Comparison of ENCODE assay signal across 13 cellular contexts in the genomic region with DNA sequence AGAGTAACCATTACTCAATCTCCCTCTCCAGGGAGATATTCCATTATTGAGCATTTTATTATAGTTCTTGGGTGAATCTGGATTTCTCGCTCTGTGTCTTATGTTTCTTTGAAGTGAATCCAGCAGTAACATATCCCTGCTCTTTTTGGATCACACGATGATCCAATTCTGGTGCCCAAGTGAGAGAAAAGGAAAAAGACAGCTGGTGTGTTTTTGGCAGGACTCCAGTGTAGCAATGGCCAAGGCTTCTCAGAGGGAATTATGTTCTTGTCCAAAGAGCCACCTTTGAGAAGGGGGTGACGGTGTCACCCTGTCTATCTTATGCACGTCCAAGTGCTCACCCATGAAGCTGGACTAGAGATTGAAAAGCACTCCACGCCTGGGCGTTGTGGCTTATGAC.
DNase-seq lines count a peak whose midpoint lies in the region; ATAC-seq, FAIRE-seq and TF ChIP-seq lines count a peak whose summit lies in the region.
"Had no signal": no experiment of that assay in that cellular context is flagged by ENCODE, and none has a peak within 500 bp of the region (broad histone marks: within the 10 kb centered on the region; RNA-seq: fewer than 3 reads in every experiment).

No MANE protein-coding gene starts in this region.

- WGBS in A549 (ENCODE audit: missing lambda C conversion rate), result 97% methylated on average over 6 of the region's 6 CpGs

- ATAC-seq in A549, result no peak
- no peak for ATAC-seq in Panc1
- no peak for ATAC-seq in activated CD4-positive, CD25-positive, alpha-beta regulatory T cell treated with anti-CD3 and anti-CD28 coated beads, Interleukin-2, amount 50 U/mL, for 24 hours

- no TSS peak for BruUV-seq in Panc1 (replicated peaks; lab: Mats Ljungman, UMichigan)

- TF ChIP-seq CTCF in A549 (IDR thresholded peaks at IDR 0.05), result no peak
- TF ChIP-seq CTCF in Panc1 (IDR thresholded peaks at IDR 0.05), result no peak
- no peak for TF ChIP-seq CTCF in mesothelial cell of epicardium (IDR thresholded peaks at IDR 0.05; ENCODE audit: unreplicated experiment)
- TF ChIP-seq CTCF in osteocyte (IDR thresholded peaks at IDR 0.05), result no peak

- H3K4me1 ChIP-seq in A549 (peaks cover 47% of the 10 kb centered on the region), Panc1 (ENCODE audit: control insufficient read depth, insufficient read depth, low read length) (peaks cover 22% of the 10 kb centered on the region)

- TF ChIP-seq POLR2A in A549 (IDR thresholded peaks at IDR 0.05; ENCODE audit: low read length), result no peak

- H3K36me3 ChIP-seq in Panc1 (ENCODE audit: control insufficient read depth, insufficient read depth, low read length), result no peaks in the 10 kb centered on the region

- no peak overlapping the region for H3K4me3 Mint-ChIP-seq in mesothelial cell of epicardium
- no peak overlapping the region for H3K4me3 Mint-ChIP-seq in osteocyte (ENCODE audit: unreplicated experiment)
- H3K4me3 Mint-ChIP-seq: activated naive CD4-positive, alpha-beta T cell treated with anti-CD3 and anti-CD28 coated beads, Interleukin-2, amount 50 U/mL, for 24 hours had no signal

- CTCF ChIA-PET in A549 (lab: Yijun Ruan, JAX) (interaction anchor here (1.1 to 1.5 kb wide), 4 partner anchors 10 to 191 kb away, joined by 3 to 4 read pairs (median 4); no protein-coding TSS in a partner anchor), Panc1 (lab: Charles Lee) (no interaction called here)

- no peak overlapping the region for H3K4me2 ChIP-seq in A549

- DNase-seq in A549 (ENCODE audit: low read depth in 1 of 2, low spot score in 1 of 2) (no peak), G401 (ENCODE audit: low spot score) (peak; percentile 93), Panc1 (ENCODE audit: low read depth, low spot score) (no peak), mesothelial cell of epicardium (ENCODE audit: low spot score in 2 of 2, unreplicated experiment in 2 of 2) (no peak), osteocyte (ENCODE audit: extremely low spot score, unreplicated experiment) (no peak), pons (ENCODE audit: low spot score) (no peak), NCI-H1930 (lab: John Stamatoyannopoulos, UW) (no peak)
- DNase-seq: effector CD4-positive, alpha-beta T cell; NCI-H526 treated with DMSO at 0.1 percent for 48 hours; nucleus accumbens; stimulated activated CD4-positive, alpha-beta T cell treated with anti-CD3 and anti-CD28 coated beads, Interleukin-12 subunit alpha, Interleukin-12 subunit beta, amount 100 ng/mL, for 4 hours had no signal

- H3K27ac ChIP-seq in A549 (peak overlapping the region; percentile 95 to 97; a peak in 5 of 6 replicates), Panc1 (ENCODE audit: low read length) (peak overlapping the region; percentile 87)

- intact Hi-C loops in Panc1 (cut with micrococcal nuclease; ENCODE audit: unreplicated experiment), result no loop called here

- POLR2A ChIA-PET in A549 (lab: Yijun Ruan, JAX) (interaction anchor here (1.0 kb wide), 1 partner anchor 140 kb away, joined by 3 read pairs; the partner anchor contains the start of gene ERRFI1), Panc1 (lab: Charles Lee) (no interaction called here)

- H3K27ac Mint-ChIP-seq in mesothelial cell of epicardium, result peak overlapping the region; percentile 17
- H3K27ac Mint-ChIP-seq in osteocyte (ENCODE audit: unreplicated experiment), result no peak overlapping the region

- H3K9me3 ChIP-seq in A549, result no peaks in the 10 kb centered on the region
- H3K9me3 ChIP-seq in Panc1 (ENCODE audit: control insufficient read depth, insufficient read depth, low read depth, low read length), result no peaks in the 10 kb centered on the region

- FAIRE-seq in A549 (lab: Jason Lieb, UNC), result no peak

- peaks cover 30% of the 10 kb centered on the region for H3K4me1 Mint-ChIP-seq in mesothelial cell of epicardium
- H3K4me1 Mint-ChIP-seq in osteocyte (ENCODE audit: unreplicated experiment), result peaks cover 13% of the 10 kb centered on the region

- H3K36me3 Mint-ChIP-seq in mesothelial cell of epicardium, result no peaks in the 10 kb centered on the region
- H3K36me3 Mint-ChIP-seq in osteocyte (ENCODE audit: unreplicated experiment), result no peaks in the 10 kb centered on the region
- H3K36me3 Mint-ChIP-seq: activated naive CD4-positive, alpha-beta T cell treated with anti-CD3 and anti-CD28 coated beads, Interleukin-2, amount 50 U/mL, for 24 hours had no signal

- no peak for TF ChIP-seq RAD21 in A549 (conservative IDR thresholded peaks at IDR 0.05 in 1 of 2, IDR thresholded peaks at IDR 0.05 in 1 of 2)

- no peak for TF ChIP-seq EP300 in A549 (IDR thresholded peaks at IDR 0.05)

- H3K9me3 Mint-ChIP-seq in mesothelial cell of epicardium (no peaks in the 10 kb centered on the region), osteocyte (ENCODE audit: unreplicated experiment) (no peaks in the 10 kb centered on the region)
- H3K9me3 Mint-ChIP-seq: activated naive CD4-positive, alpha-beta T cell treated with anti-CD3 and anti-CD28 coated beads, Interleukin-2, amount 50 U/mL, for 24 hours had no signal

- H3K4me3 ChIP-seq in A549 (no peak overlapping the region), Panc1 (ENCODE audit: low read depth in 2 of 2, low read length in 2 of 2) (no peak overlapping the region)

- no peaks in the 10 kb centered on the region for H3K27me3 ChIP-seq in Panc1 (ENCODE audit: control insufficient read depth, insufficient read depth, low read length)

- in situ Hi-C loops in G401 (cut with HindIII; ENCODE audit: low sequenced_read_pairs) (no loop called here), Panc1 (cut with HindIII; ENCODE audit: low pct_unique_long_range_greater_than_20kb, low sequenced_read_pairs) (no loop called here)

- no peaks in the 10 kb centered on the region for H3K27me3 Mint-ChIP-seq in mesothelial cell of epicardium (ENCODE audit: low read depth)
- H3K27me3 Mint-ChIP-seq in osteocyte (ENCODE audit: unreplicated experiment), result no peaks in the 10 kb centered on the region
- H3K27me3 Mint-ChIP-seq: activated naive CD4-positive, alpha-beta T cell treated with anti-CD3 and anti-CD28 coated beads, Interleukin-2, amount 50 U/mL, for 24 hours had no signal

TF ChIP-seq in A549, 52 proteins besides CTCF, POLR2A, EP300 and RAD21:
- no peak for TF ChIP-seq SREBF2 (IDR thresholded peaks at IDR 0.05)
- TF ChIP-seq EHMT2 (IDR thresholded peaks at IDR 0.05; ENCODE audit: low read depth), result no peak
- no peak for TF ChIP-seq CBX8 (IDR thresholded peaks at IDR 0.05)
- TF ChIP-seq, protein P1, sequence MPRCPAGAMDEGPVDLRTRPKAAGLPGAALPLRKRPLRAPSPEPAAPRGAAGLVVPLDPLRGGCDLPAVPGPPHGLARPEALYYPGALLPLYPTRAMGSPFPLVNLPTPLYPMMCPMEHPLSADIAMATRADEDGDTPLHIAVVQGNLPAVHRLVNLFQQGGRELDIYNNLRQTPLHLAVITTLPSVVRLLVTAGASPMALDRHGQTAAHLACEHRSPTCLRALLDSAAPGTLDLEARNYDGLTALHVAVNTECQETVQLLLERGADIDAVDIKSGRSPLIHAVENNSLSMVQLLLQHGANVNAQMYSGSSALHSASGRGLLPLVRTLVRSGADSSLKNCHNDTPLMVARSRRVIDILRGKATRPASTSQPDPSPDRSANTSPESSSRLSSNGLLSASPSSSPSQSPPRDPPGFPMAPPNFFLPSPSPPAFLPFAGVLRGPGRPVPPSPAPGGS (IDR thresholded peaks at IDR 0.05), result no peak
- no peak for TF ChIP-seq CHD2 (IDR thresholded peaks at IDR 0.05; ENCODE audit: low read length, partially characterized antibody)
- TF ChIP-seq, protein P2, sequence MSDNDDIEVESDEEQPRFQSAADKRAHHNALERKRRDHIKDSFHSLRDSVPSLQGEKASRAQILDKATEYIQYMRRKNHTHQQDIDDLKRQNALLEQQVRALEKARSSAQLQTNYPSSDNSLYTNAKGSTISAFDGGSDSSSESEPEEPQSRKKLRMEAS (IDR thresholded peaks at IDR 0.05), result no peak
- no peak for TF ChIP-seq RARB (CRISPR knock-in tag; IDR thresholded peaks at IDR 0.05)
- no peak for TF ChIP-seq CBX2 (IDR thresholded peaks at IDR 0.05; ENCODE audit: borderline replicate concordance, low read depth)
- TF ChIP-seq ESRRA (IDR thresholded peaks at IDR 0.05; ENCODE audit: borderline replicate concordance, low read length), result no peak
- no peak for TF ChIP-seq MAFK (IDR thresholded peaks at IDR 0.05; ENCODE audit: partially characterized antibody)
- no peak for TF ChIP-seq HOXB5 (CRISPR knock-in tag; IDR thresholded peaks at IDR 0.05)
- TF ChIP-seq ZFP36 (IDR thresholded peaks at IDR 0.05; ENCODE audit: borderline replicate concordance, partially characterized antibody), result no peak
